In the genomic region with DNA sequence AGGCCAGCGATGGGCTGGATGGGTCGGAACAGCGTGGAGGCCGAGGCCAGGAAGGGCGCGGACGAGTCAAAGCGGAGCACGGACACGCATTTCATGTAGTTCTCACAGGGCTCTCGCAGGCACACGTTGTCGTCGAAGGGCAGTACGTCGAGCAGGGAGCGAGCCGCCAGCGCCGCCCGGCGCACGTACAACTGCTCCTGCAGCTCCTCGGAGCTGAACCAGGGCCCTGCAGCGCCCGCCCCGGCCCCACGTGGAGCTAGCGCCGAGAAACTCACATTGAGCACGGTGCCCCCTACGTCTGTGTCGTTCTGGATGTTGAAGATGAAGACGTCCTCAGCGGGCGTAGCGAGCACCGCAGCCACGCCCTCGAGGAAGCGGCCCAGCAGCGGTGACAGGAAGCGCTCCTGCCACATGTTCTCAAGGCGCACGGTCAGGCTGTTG, we compare ENCODE assay signal across 10 cellular contexts. TPM values are rescaled to one million over a fixed set of nuclear protein-coding genes. Genes with fewer than 3 reads are reported as not detected.
A peak's percentile ranks its signal among the peaks of the same experiment; 100 is the strongest.
DNase-seq lines count a peak whose midpoint lies in the region; ATAC-seq, FAIRE-seq and TF ChIP-seq lines count a peak whose summit lies in the region.
"Had no signal": no experiment of that assay in that cellular context is flagged by ENCODE, and none has a peak within 500 bp of the region (broad histone marks: within the 10 kb centered on the region; RNA-seq: fewer than 3 reads in every experiment).

No MANE protein-coding gene starts in this region.

- ATAC-seq in pancreas (no peak), HG03469 (IDR thresholded peaks at IDR 0.05; ENCODE audit: unreplicated experiment) (no peak), GM21515 (IDR thresholded peaks at IDR 0.05; ENCODE audit: unreplicated experiment) (no peak)

- no peaks in the 10 kb centered on the region for H3K9me3 Mint-ChIP-seq in dendritic cell treated with granulocyte-macrophage colony-stimulating factor and Interleukin-4, amounts not matched to agents 40 ng/mL and 50 ng/mL, for 4 days

- peak overlapping the region; percentile 75 for H3K27ac Mint-ChIP-seq in dendritic cell treated with granulocyte-macrophage colony-stimulating factor and Interleukin-4, amounts not matched to agents 40 ng/mL and 50 ng/mL, for 4 days

- H2AFZ ChIP-seq in OCI-LY7 (ENCODE audit: low read length), result peak overlapping the region; percentile 44; the same call in 1 of the 2 replicates

- H3K4me1 Mint-ChIP-seq in dendritic cell treated with granulocyte-macrophage colony-stimulating factor and Interleukin-4, amounts not matched to agents 40 ng/mL and 50 ng/mL, for 4 days (ENCODE audit: low read depth), result peaks cover 20% of the 10 kb centered on the region

- intact Hi-C loops in OCI-LY7 (cut with micrococcal nuclease; ENCODE audit: unreplicated experiment), result loop anchor here (1.0 to 2.0 kb wide), 2 partner anchors 22 to 256 kb away; a partner anchor contains a TSS
- intact Hi-C loops in dendritic cell treated with granulocyte-macrophage colony-stimulating factor and Interleukin-4, amounts not matched to agents 40 ng/mL and 50 ng/mL, for 4 days (cut with micrococcal nuclease), result loop anchor here (2.0 kb wide), 1 partner anchor 48 kb away; a partner anchor contains a TSS
- intact Hi-C loops in pancreas (cut with DNase I), result no loop called here
- intact Hi-C loops in adrenal gland (cut with DNase I), result no loop called here

- H4K20me1 ChIP-seq in BLaER1 (peaks cover 30% of the 10 kb centered on the region), OCI-LY7 (ENCODE audit: insufficient read depth, low read length) (no peaks in the 10 kb centered on the region)

- H3K36me3 ChIP-seq in BLaER1 (no peaks in the 10 kb centered on the region), OCI-LY7 (ENCODE audit: insufficient read depth, low read length) (no peaks in the 10 kb centered on the region), pancreas (no peaks in the 10 kb centered on the region), MG63 (no peaks in the 10 kb centered on the region), adrenal gland (replicated peaks in 1 of 2) (no peaks in the 10 kb centered on the region)

- no TSS peak for BruUV-seq in OCI-LY7 (replicated peaks; lab: Mats Ljungman, UMichigan)

- H3K4me2 ChIP-seq in BLaER1, result peak overlapping the region; percentile 89
- H3K4me2 ChIP-seq in OCI-LY7 (ENCODE audit: low read length), result peak overlapping the region; percentile 73

- CTCF ChIA-PET in OCI-LY7 (lab: Charles Lee; ENCODE audit: unreplicated experiment), result interaction anchor here (0.7 kb wide), 1 partner anchor 21 kb away, joined by 6 read pairs; a partner anchor contains a TSS

- H3K79me2 ChIP-seq in OCI-LY7 (ENCODE audit: insufficient read depth, low read depth, low read length), result no peaks in the 10 kb centered on the region

- peak overlapping the region; percentile 63 for H3K27ac ChIP-seq in BLaER1
- no peak overlapping the region for H3K27ac ChIP-seq in OCI-LY7 (ENCODE audit: low read depth, low read length, poor library complexity, severe bottlenecking)
- peak overlapping the region in 3 of 4 donors; percentile 31 to 70 (median 68) for H3K27ac ChIP-seq in pancreas
- H3K27ac ChIP-seq in adrenal gland, result peak overlapping the region in 2 of 5 donors; percentile 77 to 81

- H3K9ac ChIP-seq in BLaER1, result peak overlapping the region; percentile 74; the same call in 1 of the 2 replicates

- no peaks in the 10 kb centered on the region for H3K36me3 Mint-ChIP-seq in dendritic cell treated with granulocyte-macrophage colony-stimulating factor and Interleukin-4, amounts not matched to agents 40 ng/mL and 50 ng/mL, for 4 days (ENCODE audit: low read depth)

- no peak for TF ChIP-seq POLR2A in adrenal gland (IDR thresholded peaks at IDR 0.05)

- TF ChIP-seq CTCF in OCI-LY7 (conservative IDR thresholded peaks at IDR 0.05; ENCODE audit: low read length) (no peak), pancreas (IDR thresholded peaks at IDR 0.05) (no peak), adrenal gland (IDR thresholded peaks at IDR 0.05) (no peak)

- POLR2A ChIA-PET in OCI-LY7 (lab: Charles Lee), result no interaction called here

- WGBS in pancreas, 2 donors, result 47 to 58% methylated on average over 45 of the region's 45 CpGs
- WGBS in adrenal gland, 4 donors, result 63 to 80% (median 71%) methylated on average over 15 to 45 of the region's 45 CpGs

- no peaks in the 10 kb centered on the region for H3K9me2 ChIP-seq in OCI-LY7 (ENCODE audit: insufficient read depth, low read length)

- FAIRE-seq in pancreas (lab: Jason Lieb, UNC), result no peak
- FAIRE-seq: islet of Langerhans had no signal

- DNase-seq in OCI-LY7 (ENCODE audit: low spot score) (no peak), pancreas (peak in 1 of 6 donors; percentile 72), MG63 (no peak), adrenal gland (no peak)

- H3K27me3 ChIP-seq in BLaER1, result peaks cover 5% of the 10 kb centered on the region; the same call in 1 of the 2 replicates
- H3K27me3 ChIP-seq in pancreas, result peaks cover 0 to 4% (median 0%) of the 10 kb centered on the region in 4 donors
- H3K27me3 ChIP-seq in MG63, result no peaks in the 10 kb centered on the region
- no peaks in the 10 kb centered on the region for H3K27me3 ChIP-seq in adrenal gland

- H3K4me3 ChIP-seq in BLaER1, result peak overlapping the region; percentile 71
- no peak overlapping the region for H3K4me3 ChIP-seq in OCI-LY7 (ENCODE audit: low read depth, low read length, poor library complexity, severe bottlenecking)
- H3K4me3 ChIP-seq in pancreas, result peak overlapping the region in 3 of 4 donors; percentile 42 to 52 (median 52)
- H3K4me3 ChIP-seq in MG63, result no peak overlapping the region
- peak overlapping the region in 1 of 4 donors; percentile 56 for H3K4me3 ChIP-seq in adrenal gland

- H3K4me3 Mint-ChIP-seq in dendritic cell treated with granulocyte-macrophage colony-stimulating factor and Interleukin-4, amounts not matched to agents 40 ng/mL and 50 ng/mL, for 4 days, result peak overlapping the region; percentile 69

- peaks cover 62% of the 10 kb centered on the region for H3K27me3 Mint-ChIP-seq in dendritic cell treated with granulocyte-macrophage colony-stimulating factor and Interleukin-4, amounts not matched to agents 40 ng/mL and 50 ng/mL, for 4 days

- H3K4me1 ChIP-seq in BLaER1, result peaks cover 30% of the 10 kb centered on the region
- H3K4me1 ChIP-seq in OCI-LY7 (ENCODE audit: insufficient read depth, low read length, poor library complexity, severe bottlenecking), result peaks cover 4% of the 10 kb centered on the region
- H3K4me1 ChIP-seq in pancreas, result peaks cover 0 to 4% (median 0%) of the 10 kb centered on the region in 3 donors
- H3K4me1 ChIP-seq in adrenal gland (replicated peaks in 1 of 2), result peaks cover 7 to 9% of the 10 kb centered on the region in 2 donors

- H3K9me3 ChIP-seq in BLaER1, result no peaks in the 10 kb centered on the region
- H3K9me3 ChIP-seq in OCI-LY7 (ENCODE audit: low read length), result no peaks in the 10 kb centered on the region
- H3K9me3 ChIP-seq in pancreas, result no peaks in the 10 kb centered on the region
- H3K9me3 ChIP-seq in MG63, result no peaks in the 10 kb centered on the region
- H3K9me3 ChIP-seq in adrenal gland (replicated peaks in 1 of 3), result no peaks in the 10 kb centered on the region

RNA-seq across cellular contexts. Expression of a gene that starts 5.8 kb away (rescaled TPM):
- 2.3 and 3.0 TPM in 2 replicates for total RNA-seq in OCI-LY7 (2014; rRNA removed; shearing (Covaris generic))
- total RNA-seq in OCI-LY7 (2022), result 8.4 and 9.1 TPM in 2 replicates
- total RNA-seq in pancreas, result 1 to 10 TPM in 4 of 6 donors, under 1 TPM in 2; 0.51 to 1.8 (median 1.1) TPM
- polyA plus RNA-seq in pancreas, result 10 to 100 TPM in 1 of 2 donors, 1 to 10 TPM in 1; 6.3 to 13.9 TPM
- 0.05 and 0.16 TPM in 2 replicates for total RNA-seq in MG63 (2014; rRNA removed; shearing (Covaris generic); ENCODE audit: low replicate concordance)
- 1 to 10 TPM in 5 of 8 donors, under 1 TPM in 3; 0.78 to 3.9 (median 1.3) TPM for total RNA-seq in adrenal gland
- polyA plus RNA-seq in adrenal gland, result 10 to 100 TPM in 1 of 3 donors, 1 to 10 TPM in 2; 1.4 to 23.5 (median 4.4) TPM

RNA-seq across cellular contexts. Expression of a gene that starts 21.6 kb away (rescaled TPM):
- total RNA-seq in OCI-LY7 (2014; rRNA removed; shearing (Covaris generic)), result 28.4 and 42.1 TPM in 2 replicates
- total RNA-seq in OCI-LY7 (2022) (37.2 and 47.3 TPM in 2 replicates), pancreas (10 to 100 TPM in 2 of 6 donors, 1 to 10 TPM in 4; 6.2 to 15.9 (median 8.9) TPM), adrenal gland (10 to 100 TPM in 7 of 8 donors, 1 to 10 TPM in 1; 7.8 to 27.6 (median 15.7) TPM)
- polyA plus RNA-seq in pancreas (10 to 100 TPM; 25.2 to 32.1 TPM), adrenal gland (10 to 100 TPM in 2 of 3 donors, 1 to 10 TPM in 1; 8.3 to 47.2 (median 23.5) TPM)
- 4.4 and 9.7 TPM in 2 replicates for total RNA-seq in MG63 (2014; rRNA removed; shearing (Covaris generic); ENCODE audit: low replicate concordance)

RNA-seq across cellular contexts. Expression of a gene that starts 28.9 kb away (rescaled TPM):
- total RNA-seq in OCI-LY7 (2014; rRNA removed; shearing (Covaris generic)), result 34.8 and 42.1 TPM in 2 replicates
- total RNA-seq in OCI-LY7 (2022) (33.9 and 39.9 TPM in 2 replicates), pancreas (10 to 100 TPM in 1 of 6 donors, 1 to 10 TPM in 5; 5.4 to 10.2 (median 7.2) TPM), adrenal gland (10 to 100 TPM; 21.5 to 78.7 (median 36.3) TPM)
- polyA plus RNA-seq in pancreas (10 to 100 TPM; 12.0 to 17.0 TPM), adrenal gland (10 to 100 TPM; 14.0 to 29.9 (median 15.7) TPM)
- 2.0 and 4.8 TPM in 2 replicates for total RNA-seq in MG63 (2014; rRNA removed; shearing (Covaris generic); ENCODE audit: low replicate concordance)

RNA-seq across cellular contexts. Expression of a gene that starts 35.3 kb away (rescaled TPM):
- not detected in 2 replicates for total RNA-seq in OCI-LY7 (2014; rRNA removed; shearing (Covaris generic))
- total RNA-seq in OCI-LY7 (2022) (1.6 TPM in 1 of 2 replicates, not detected in the other), pancreas (not detected), adrenal gland (not detected)
- polyA plus RNA-seq in pancreas (not detected), adrenal gland (not detected)
- not detected in 2 replicates for total RNA-seq in MG63 (2014; rRNA removed; shearing (Covaris generic); ENCODE audit: low replicate concordance)
- total RNA-seq: subcutaneous adipose tissue had no signal

RNA-seq across cellular contexts. Expression of a gene that starts 47.4 kb away (rescaled TPM):
- 125 and 168 TPM in 2 replicates for total RNA-seq in OCI-LY7 (2014; rRNA removed; shearing (Covaris generic))
- total RNA-seq in OCI-LY7 (2022) (159 and 194 TPM in 2 replicates), pancreas (100 to 1,000 TPM in 3 of 6 donors, 10 to 100 TPM in 3; 78.6 to 113 (median 97.4) TPM), adrenal gland (100 to 1,000 TPM; 229 to 383 (median 294) TPM)
- polyA plus RNA-seq in pancreas (100 to 1,000 TPM in 1 of 2 donors, 10 to 100 TPM in 1; 89.5 to 110 TPM), adrenal gland (100 to 1,000 TPM; 201 to 298 (median 227) TPM)
- 199 and 243 TPM in 2 replicates for total RNA-seq in MG63 (2014; rRNA removed; shearing (Covaris generic); ENCODE audit: low replicate concordance)

Comparison
In these comparisons a context has a peak if more than half of its experiments do, and no peak if none do; other contexts are left out.
1. H3K4me3 ChIP-seq: peak in BLaER1 (single experiment) and pancreas (3 of 4); none in OCI-LY7 (single experiment) and MG63 (single experiment).
2. intact Hi-C loops: an anchor here in OCI-LY7 (1.0 to 2.0 kb wide) and dendritic cell treated with granulocyte-macrophage colony-stimulating factor and Interleukin-4, amounts not matched to agents 40 ng/mL and 50 ng/mL, for 4 days (2.0 kb wide); none called in pancreas and adrenal gland.